8 cellular contexts compared by ENCODE assay signal in genomic region chr6:79078057-79078969, GRCh38. TPM values are rescaled to one million over a fixed set of nuclear protein-coding genes. Genes with fewer than 3 reads are reported as not detected.
DNase-seq lines count a peak whose midpoint lies in the region; TF ChIP-seq lines count a peak whose summit lies in the region.

PHIP (minus strand) TSS chr6:79078254; CDS start chr6:79078068, 186 bp downstream.

- H3K27me3 ChIP-seq in SJSA1 (replicated peaks): peaks cover 20% of the 10 kb centered on the region
- H3K27me3 ChIP-seq in neuronal stem cell (ENCODE audit: control insufficient read depth in 3 of 3, insufficient read depth in 3 of 3, low read depth in 1 of 3, low read length in 3 of 3): no peaks in the 10 kb centered on the region
- H3K27me3 ChIP-seq in subcutaneous abdominal adipose tissue (ENCODE audit: control insufficient read depth in 5 of 5, insufficient read depth in 4 of 5, low read length in 5 of 5): no peaks in the 10 kb centered on the region

- peak within 1 kb of the TSS; percentile 99 for H3K18ac ChIP-seq in neuronal stem cell (ENCODE audit: low read length)

- no peak for TF ChIP-seq CTCF in HFF-Myc (IDR thresholded peaks at IDR 0.05; ENCODE audit: low read depth, low read length, missing control alignments)

- no peak within 1 kb of the TSS for H3K4ac ChIP-seq in neuronal stem cell (ENCODE audit: low read length)

- H2BK120ac ChIP-seq in neuronal stem cell (ENCODE audit: low read depth, low read length): peak within 1 kb of the TSS; percentile 91

- peak within 1 kb of the TSS; percentile 66 for H3K23ac ChIP-seq in neuronal stem cell (ENCODE audit: low read depth, low read length, poor library complexity)

- H2BK15ac ChIP-seq in neuronal stem cell (ENCODE audit: low read length): no peak within 1 kb of the TSS

- H3K79me1 ChIP-seq in neuronal stem cell (ENCODE audit: low read depth, low read length): no peaks in the 10 kb centered on the region

- H4K8ac ChIP-seq in neuronal stem cell (ENCODE audit: low read depth, low read length): no peak within 1 kb of the TSS

- peak within 1 kb of the TSS; percentile 95 for H4K91ac ChIP-seq in neuronal stem cell (ENCODE audit: low read depth, low read length, poor library complexity)

- peak within 1 kb of the TSS; percentile 18 for H2BK12ac ChIP-seq in neuronal stem cell (ENCODE audit: low read length)

- peak within 1 kb of the TSS; percentile 91 for H2AFZ ChIP-seq in neuronal stem cell (ENCODE audit: low read length)

- peaks cover 6% of the 10 kb centered on the region; the same call in 1 of the 2 replicates for H3K36me3 ChIP-seq in SJSA1
- H3K36me3 ChIP-seq in neuronal stem cell (replicated peaks in 1 of 2; ENCODE audit: control insufficient read depth in 2 of 2, insufficient read depth in 2 of 2, low read length in 2 of 2): peaks cover 0 to 27% of the 10 kb centered on the region in 2 donors
- H3K36me3 ChIP-seq in subcutaneous abdominal adipose tissue (ENCODE audit: control insufficient read depth in 5 of 5, insufficient read depth in 5 of 5, low read length in 5 of 5): no peaks in the 10 kb centered on the region

- H3K9me3 ChIP-seq in SJSA1 (replicated peaks): no peaks in the 10 kb centered on the region
- H3K9me3 ChIP-seq in neuronal stem cell (replicated peaks in 1 of 2; ENCODE audit: control insufficient read depth in 2 of 2, insufficient read depth in 1 of 2, low read depth in 1 of 2, low read length in 2 of 2): peaks cover 0 to 23% of the 10 kb centered on the region in 2 donors
- no peaks in the 10 kb centered on the region for H3K9me3 ChIP-seq in subcutaneous abdominal adipose tissue (ENCODE audit: control insufficient read depth in 5 of 5, low read length in 5 of 5)

- DNase-seq in GM04503 (ENCODE audit: low read depth): peak; percentile 82
- peak; percentile 78 for DNase-seq in HFF-Myc (ENCODE audit: extremely low read depth, low read depth)
- peak; percentile 89 for DNase-seq in MV-4-11 (lab: John Stamatoyannopoulos, UW)
- peak; percentile 94 to 97 for DNase-seq in SJSA1 (ENCODE audit: low read depth in 1 of 2, low spot score in 2 of 2)
- DNase-seq in activated naive CD4-positive, alpha-beta T cell (lab: John Stamatoyannopoulos, UW): peak; percentile 89 to 92 (median 92)
- peak; percentile 95 for DNase-seq in foreskin melanocyte
- DNase-seq in neuronal stem cell (ENCODE audit: low spot score): peak; percentile 96

- peaks cover 7% of the 10 kb centered on the region for H3K4me1 ChIP-seq in SJSA1 (replicated peaks)
- H3K4me1 ChIP-seq in neuronal stem cell (ENCODE audit: control insufficient read depth in 2 of 2, insufficient read depth in 1 of 2, low read depth in 1 of 2, low read length in 2 of 2): peaks cover 2 to 17% of the 10 kb centered on the region in 2 donors
- H3K4me1 ChIP-seq in subcutaneous abdominal adipose tissue (ENCODE audit: control insufficient read depth in 5 of 5, insufficient read depth in 5 of 5, low read length in 5 of 5): peaks cover 0 to 36% (median 27%) of the 10 kb centered on the region in 5 donors

- H3K4me3 ChIP-seq in HFF-Myc (replicated peaks; ENCODE audit: low read depth, low read length) (peak within 1 kb of the TSS; percentile 69), SJSA1 (peak within 1 kb of the TSS; percentile 90), neuronal stem cell (ENCODE audit: low read length in 2 of 2) (peak within 1 kb of the TSS; percentile 63 to 85), subcutaneous abdominal adipose tissue (ENCODE audit: low read depth in 1 of 5, low read length in 5 of 5) (peak within 1 kb of the TSS; percentile 90 to 100 (median 98))

- no CpG with 5 or more reads among the region's 73 CpGs for WGBS in neuronal stem cell (ENCODE audit: extremely low coverage in 2 of 2, insufficient read length in 2 of 2, insufficient replicate concordance in 1 of 2), 2 donors

- H3K27ac ChIP-seq in SJSA1 (peak within 1 kb of the TSS; percentile 95), neuronal stem cell (replicated peaks; ENCODE audit: low read length) (peak within 1 kb of the TSS; percentile 88), subcutaneous abdominal adipose tissue (ENCODE audit: low read depth, low read length) (peak within 1 kb of the TSS; percentile 91)

- peak within 1 kb of the TSS; percentile 89 for H3K9ac ChIP-seq in neuronal stem cell (ENCODE audit: low read depth, low read length, poor library complexity)
- peak within 1 kb of the TSS; percentile 85 to 91 (median 89) for H3K9ac ChIP-seq in subcutaneous abdominal adipose tissue (ENCODE audit: low read length in 5 of 5)

- peak within 1 kb of the TSS; percentile 56 for H2AK5ac ChIP-seq in neuronal stem cell (ENCODE audit: low read depth, low read length)

- no peak within 1 kb of the TSS for H3K14ac ChIP-seq in neuronal stem cell (ENCODE audit: low read length)

- peak within 1 kb of the TSS; percentile 49 for H3K4me2 ChIP-seq in neuronal stem cell (ENCODE audit: insufficient read depth, low read length, poor library complexity, severe bottlenecking)

- H2BK5ac ChIP-seq in neuronal stem cell (ENCODE audit: low read length): peak within 1 kb of the TSS; percentile 98

RNA-seq across cellular contexts. Expression of gene PHIP, which starts in this region (rescaled TPM):
- total RNA-seq in SJSA1 (2014; rRNA removed; shearing (Covaris generic)): 18.5 and 20.0 TPM in 2 replicates
- 34.9 TPM for polyA plus RNA-seq in neuronal stem cell (2013, experiment 1 of 2)
- polyA plus RNA-seq in neuronal stem cell (2013, experiment 2 of 2): 37.0 TPM

Comparison
In these comparisons a context has a peak if more than half of its experiments do, and no peak if none do; other contexts are left out.
1. Peak in every context shown above with its lines: DNase-seq, H3K4me3 ChIP-seq and H3K27ac ChIP-seq.